8 cellular contexts compared by ENCODE assay signal in the genomic region with DNA sequence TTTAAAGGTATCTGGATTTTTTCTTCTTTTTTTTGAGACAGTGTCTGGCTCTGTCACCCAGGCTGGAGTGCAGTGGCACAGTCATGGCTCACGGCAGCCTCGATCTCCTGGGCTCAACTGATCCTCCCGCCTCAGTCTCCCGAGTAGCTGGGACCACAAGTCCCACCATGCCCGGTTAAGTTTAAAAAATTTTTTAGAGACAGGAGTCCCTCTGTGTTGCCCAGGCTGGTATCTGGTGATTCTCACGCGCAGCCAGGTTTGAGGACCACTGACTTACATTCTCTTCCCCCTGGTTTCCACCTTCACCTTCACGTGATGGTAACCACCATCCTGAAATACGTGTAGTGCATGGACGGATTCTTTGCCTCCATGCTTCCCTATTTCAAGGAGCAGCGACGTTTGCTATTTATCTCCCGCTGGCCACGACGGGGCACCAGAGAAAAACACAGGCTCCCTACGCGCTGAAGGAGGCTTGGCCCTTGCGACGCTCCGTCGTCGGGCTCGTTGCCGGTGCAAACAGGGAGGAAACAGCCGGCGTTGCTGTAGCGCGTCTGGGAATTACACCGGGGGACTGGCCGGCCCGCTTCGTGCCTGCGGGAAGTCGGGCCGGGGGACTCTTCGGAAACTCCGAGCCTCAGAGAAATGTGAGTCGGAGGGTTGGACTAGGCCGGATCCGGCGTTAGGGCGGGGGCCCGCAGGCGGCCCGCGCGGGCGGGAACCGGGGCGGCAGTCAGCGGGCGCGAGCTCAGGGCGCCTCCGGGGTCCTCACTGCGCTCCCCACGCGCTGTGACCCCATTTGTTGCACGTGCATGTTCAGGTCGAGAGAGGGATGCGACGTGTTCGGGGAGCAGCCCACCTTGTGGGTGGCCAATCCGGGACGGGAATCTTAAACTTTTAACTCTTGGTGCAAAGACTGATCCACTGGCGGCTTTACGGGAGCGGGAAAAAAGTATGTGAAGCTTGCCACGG.
A peak's percentile ranks its signal among the peaks of the same experiment; 100 is the strongest.
DNase-seq lines count a peak whose midpoint lies in the region; ATAC-seq and TF ChIP-seq lines count a peak whose summit lies in the region.

A gene with protein sequence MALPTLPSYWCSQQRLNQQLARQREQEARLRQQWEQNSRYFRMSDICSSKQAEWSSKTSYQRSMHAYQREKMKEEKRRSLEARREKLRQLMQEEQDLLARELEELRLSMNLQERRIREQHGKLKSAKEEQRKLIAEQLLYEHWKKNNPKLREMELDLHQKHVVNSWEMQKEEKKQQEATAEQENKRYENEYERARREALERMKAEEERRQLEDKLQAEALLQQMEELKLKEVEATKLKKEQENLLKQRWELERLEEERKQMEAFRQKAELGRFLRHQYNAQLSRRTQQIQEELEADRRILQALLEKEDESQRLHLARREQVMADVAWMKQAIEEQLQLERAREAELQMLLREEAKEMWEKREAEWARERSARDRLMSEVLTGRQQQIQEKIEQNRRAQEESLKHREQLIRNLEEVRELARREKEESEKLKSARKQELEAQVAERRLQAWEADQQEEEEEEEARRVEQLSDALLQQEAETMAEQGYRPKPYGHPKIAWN (plus strand): TSS at position 492 of the 969 bp plus-strand sequence. CDS start 2,753 bp downstream, outside the sequence.

- in situ Hi-C loops in astrocyte of the spinal cord (cut with HindIII; ENCODE audit: low sequenced_read_pairs): no loop called here

- ATAC-seq in HG02870 (IDR thresholded peaks at IDR 0.05; ENCODE audit: unreplicated experiment): peak; percentile 61
- no peak for ATAC-seq in GM19467 (IDR thresholded peaks at IDR 0.05; ENCODE audit: unreplicated experiment)

- TF ChIP-seq CTCF in GM12872 (IDR thresholded peaks at IDR 0.05; ENCODE audit: insufficient read depth, low read depth, low read length): peak; percentile 31; the same call in 2 of the 3 replicates
- TF ChIP-seq CTCF in astrocyte of the spinal cord (IDR thresholded peaks at IDR 0.05; ENCODE audit: low read depth, low read length): peak; percentile 28
- peak; percentile 48 for TF ChIP-seq CTCF in retinal pigment epithelial cell (conservative IDR thresholded peaks at IDR 0.05; ENCODE audit: low read depth, low read length)

- DNase-seq in NCI-H2029 treated with DMSO at 0.1 percent for 48 hours (lab: John Stamatoyannopoulos, UW) (peak; percentile 49), T1000 (lab: John Stamatoyannopoulos, UW) (peak; percentile 47), astrocyte of the spinal cord (ENCODE audit: low read depth, low spot score) (peak; percentile 89), hypothalamus (lab: John Stamatoyannopoulos, UW) (peak; percentile 23 to 93 (median 77)), retinal pigment epithelial cell (ENCODE audit: low read depth) (peak; percentile 73)

- H3K4me3 ChIP-seq in astrocyte of the spinal cord (ENCODE audit: low read depth, low read length) (peak within 1 kb of the TSS; percentile 73), retinal pigment epithelial cell (ENCODE audit: low read length) (peak within 1 kb of the TSS; percentile 78)
